1 cellular context compared by ENCODE assay signal in the genomic region with DNA sequence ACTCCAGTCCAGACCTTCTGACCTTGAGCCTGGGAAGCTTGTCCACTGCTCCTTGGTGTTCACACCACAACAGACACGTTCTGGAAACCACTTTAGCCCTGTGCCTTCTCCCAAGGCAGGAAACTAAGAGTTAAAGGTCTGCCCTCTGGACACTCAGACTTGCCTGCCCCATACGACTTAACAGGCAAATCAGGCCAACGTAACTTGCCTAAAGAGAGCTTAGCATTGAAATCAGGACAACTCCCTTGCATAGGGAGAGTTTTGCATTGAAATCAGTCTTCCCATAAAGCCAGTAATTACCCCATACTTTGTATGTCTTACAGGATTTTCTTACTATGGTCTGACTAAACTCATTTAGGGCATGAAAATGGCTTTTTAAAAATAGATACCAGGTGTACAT.
TF ChIP-seq lines count a peak whose summit lies in the region.

No MANE protein-coding gene starts in this region.

TF ChIP-seq in H1, 55 proteins besides CTCF, POLR2A, EP300 and RAD21:
- TF ChIP-seq CREB1 (IDR thresholded peaks at IDR 0.05): no peak
- TF ChIP-seq POLR2AphosphoS5 (IDR thresholded peaks at IDR 0.05; ENCODE audit: low read depth, low read length): no peak
- no peak for TF ChIP-seq NRF1 (IDR thresholded peaks at IDR 0.05; ENCODE audit: low read depth, low read length)
- TF ChIP-seq CBX5 (IDR thresholded peaks at IDR 0.05; ENCODE audit: low read depth, low read length): no peak
- TF ChIP-seq SP2 (IDR thresholded peaks at IDR 0.05; ENCODE audit: low read length): no peak
- TF ChIP-seq BACH1 (IDR thresholded peaks at IDR 0.05; ENCODE audit: low read length): no peak
- no peak for TF ChIP-seq E2F6 (IDR thresholded peaks at IDR 0.05)
- TF ChIP-seq PHF8 (conservative IDR thresholded peaks at IDR 0.05; ENCODE audit: low read depth, low read length): no peak
- no peak for TF ChIP-seq SUZ12 (IDR thresholded peaks at IDR 0.05; ENCODE audit: low read length)
TF ChIP-seq in H1: peak in this region for 0.
